8 cellular contexts compared by ENCODE assay signal in the genomic region with DNA sequence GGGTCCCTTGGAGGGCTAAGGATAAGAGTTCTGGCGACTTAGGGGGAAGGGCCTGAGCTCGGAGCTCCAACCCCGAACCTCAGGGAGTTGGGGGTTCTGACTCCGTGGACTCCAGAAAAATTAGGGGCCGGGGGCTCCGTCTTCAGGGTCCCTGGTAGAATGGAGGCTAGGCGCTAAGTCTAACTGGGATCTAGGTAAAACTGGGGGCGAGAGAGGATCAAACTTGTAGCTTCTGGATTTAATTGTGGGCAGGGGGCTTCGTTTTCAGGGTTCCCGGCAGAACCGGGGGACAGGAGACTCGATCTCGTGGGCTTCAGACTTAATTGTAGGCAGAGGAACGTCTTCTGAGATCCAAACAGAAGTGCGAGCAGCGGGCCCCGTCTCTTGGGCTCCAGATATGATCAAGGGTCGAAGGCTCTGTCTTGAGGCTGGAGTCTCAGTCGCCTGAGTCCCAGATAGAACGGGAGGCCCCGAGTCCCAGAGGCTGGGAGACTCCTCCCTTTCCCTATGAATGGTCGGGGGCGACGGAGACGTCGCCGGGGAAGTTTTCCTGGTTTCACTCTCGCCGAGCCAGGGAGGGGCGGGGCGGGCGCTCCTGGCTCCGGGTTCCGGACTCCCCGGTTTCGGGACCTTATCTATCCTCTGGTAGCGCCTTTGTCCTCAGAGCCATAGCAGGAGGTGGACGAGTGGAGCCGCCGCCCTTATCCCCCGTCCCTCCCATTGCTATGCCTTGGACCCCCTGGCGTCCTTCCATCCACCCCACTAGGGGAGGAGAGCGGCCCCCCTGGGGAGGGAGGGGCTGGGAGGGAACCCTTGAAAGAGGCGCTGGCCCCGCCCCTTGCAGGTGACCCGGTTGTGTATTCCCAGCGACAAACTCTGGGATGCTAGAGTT. TPM values are rescaled to one million over a fixed set of nuclear protein-coding genes. Genes with fewer than 3 reads are reported as not detected.
DNase-seq lines count a peak whose midpoint lies in the region; ATAC-seq and TF ChIP-seq lines count a peak whose summit lies in the region.

No MANE protein-coding gene starts in this region.

- H3K4ac ChIP-seq in IMR-90 (ENCODE audit: low read depth, low read length): peak overlapping the region; percentile 95

- H4K20me1 ChIP-seq in IMR-90 (ENCODE audit: insufficient read depth, low read length) (peaks cover 51% of the 10 kb centered on the region), neural progenitor cell (ENCODE audit: low read depth) (peaks cover 56% of the 10 kb centered on the region)

- no peak overlapping the region for H3K27ac ChIP-seq in CD4-positive, CD25-positive, alpha-beta regulatory T cell (ENCODE audit: insufficient read depth, low read length, poor library complexity, severe bottlenecking)
- H3K27ac ChIP-seq in IMR-90 (ENCODE audit: insufficient read depth, low read length): peak overlapping the region; percentile 97
- H3K27ac ChIP-seq in neural progenitor cell: peak overlapping the region; percentile 96

- peak overlapping the region; percentile 97 for H3K23ac ChIP-seq in IMR-90 (ENCODE audit: low read depth, low read length)

- peak overlapping the region; percentile 96 for H2AK5ac ChIP-seq in IMR-90 (ENCODE audit: low read depth, low read length)

- H3K4me2 ChIP-seq in IMR-90 (ENCODE audit: low read depth, low read length) (peak overlapping the region; percentile 95), neural progenitor cell (peak overlapping the region; percentile 93)

- H3K27ac Mint-ChIP-seq in CD4-positive, CD25-positive, alpha-beta regulatory T cell: peak overlapping the region in 2 of 3 donors; percentile 26 to 75
- peak overlapping the region; percentile 99 for H3K27ac Mint-ChIP-seq in neural progenitor cell

- peaks cover 8% of the 10 kb centered on the region for H3K9me1 ChIP-seq in IMR-90 (ENCODE audit: insufficient read depth, low read length)

- H2BK5ac ChIP-seq in IMR-90 (ENCODE audit: low read depth, low read length, poor library complexity, severe bottlenecking): peak overlapping the region; percentile 77

- H3K4me1 ChIP-seq in CD4-positive, CD25-positive, alpha-beta regulatory T cell (ENCODE audit: control insufficient read depth, insufficient read depth, low read length, poor library complexity, severe bottlenecking): peaks cover 35% of the 10 kb centered on the region
- peaks cover 12% of the 10 kb centered on the region for H3K4me1 ChIP-seq in IMR-90 (ENCODE audit: control insufficient read depth, insufficient read depth, low read length)
- H3K4me1 ChIP-seq in neural progenitor cell: peaks cover 22% of the 10 kb centered on the region

- H2AFZ ChIP-seq in IMR-90 (replicated peaks; ENCODE audit: low read length, poor library complexity) (peak overlapping the region; percentile 75), neural progenitor cell (replicated peaks) (no peak overlapping the region)

- peak overlapping the region; percentile 43; the same call in 1 of the 2 replicates for H4K5ac ChIP-seq in IMR-90 (ENCODE audit: low read depth, low read length)

- peaks cover 38% of the 10 kb centered on the region for H3F3A ChIP-seq in neural progenitor cell (ENCODE audit: low read depth)

- no peak for TF ChIP-seq RAD21 in IMR-90 (IDR thresholded peaks at IDR 0.05; ENCODE audit: low read length)

- no peak overlapping the region for H3K4me3 ChIP-seq in CD4-positive, CD25-positive, alpha-beta regulatory T cell (ENCODE audit: low read depth, low read length)
- peak overlapping the region; percentile 97 for H3K4me3 ChIP-seq in IMR-90 (ENCODE audit: insufficient read depth, low read depth, low read length)
- H3K4me3 ChIP-seq in neural progenitor cell: peak overlapping the region; percentile 95

- peaks cover 4% of the 10 kb centered on the region for H3K36me3 Mint-ChIP-seq in CD4-positive, CD25-positive, alpha-beta regulatory T cell
- peaks cover 3% of the 10 kb centered on the region for H3K36me3 Mint-ChIP-seq in neural progenitor cell

- TF ChIP-seq CTCF in IMR-90 (conservative IDR thresholded peaks at IDR 0.05; ENCODE audit: low read depth, low read length) (no peak), neural progenitor cell (IDR thresholded peaks at IDR 0.05) (no peak)

- H3K56ac ChIP-seq in IMR-90 (ENCODE audit: extremely low read depth, insufficient read depth, low read length): peak overlapping the region; percentile 93

- peak overlapping the region; percentile 18 to 88 (median 83) for H3K4me3 Mint-ChIP-seq in CD4-positive, CD25-positive, alpha-beta regulatory T cell
- peak overlapping the region; percentile 93 for H3K4me3 Mint-ChIP-seq in neural progenitor cell

- peak overlapping the region; percentile 82 for H3K18ac ChIP-seq in IMR-90 (ENCODE audit: low read depth, low read length)

- H3K9ac ChIP-seq in IMR-90 (ENCODE audit: low read depth, low read length) (peak overlapping the region; percentile 100), neural progenitor cell (peak overlapping the region; percentile 92)

- peaks cover 0 to 50% of the 10 kb centered on the region in 2 experiments; a peak in 2 of 4 replicates for H3K79me1 ChIP-seq in IMR-90 (ENCODE audit: low read depth in 1 of 2, low read length in 2 of 2)

- no peaks in the 10 kb centered on the region for H3K36me3 ChIP-seq in CD4-positive, CD25-positive, alpha-beta regulatory T cell (ENCODE audit: control insufficient read depth, insufficient read depth, low read length)
- peaks cover 5% of the 10 kb centered on the region; the same call in 1 of the 2 replicates for H3K36me3 ChIP-seq in IMR-90 (ENCODE audit: control insufficient read depth, insufficient read depth, low read length)
- no peaks in the 10 kb centered on the region for H3K36me3 ChIP-seq in neural progenitor cell

- peak overlapping the region; percentile 67 for H2AK9ac ChIP-seq in IMR-90 (replicated peaks; ENCODE audit: low read depth, low read length, poor library complexity)

- H2BK15ac ChIP-seq in IMR-90 (ENCODE audit: low read depth, low read length): 0 out of 3 replicates have a peak overlapping the region, but pooled peaks have one; percentile 63

- H4K8ac ChIP-seq in IMR-90 (ENCODE audit: low read depth in 2 of 2, low read length in 2 of 2): peak overlapping the region; percentile 36 to 80; a peak in 3 of 4 replicates

- peaks cover 0 to 3% (median 0%) of the 10 kb centered on the region in 7 donors for H3K9me3 Mint-ChIP-seq in CD4-positive, CD25-positive, alpha-beta regulatory T cell
- no peaks in the 10 kb centered on the region for H3K9me3 Mint-ChIP-seq in neural progenitor cell

- H3K79me2 ChIP-seq in neural progenitor cell (ENCODE audit: low read depth): peaks cover 63% of the 10 kb centered on the region

- peak overlapping the region; percentile 86 for H4K91ac ChIP-seq in IMR-90 (ENCODE audit: insufficient read depth, low read depth, low read length)

- H2BK20ac ChIP-seq in IMR-90 (ENCODE audit: low read depth, low read length): no peak overlapping the region

- H3K14ac ChIP-seq in IMR-90 (replicated peaks; ENCODE audit: low read depth, low read length): peak overlapping the region; percentile 98

- BruUV-seq in IMR-90 (replicated peaks; lab: Mats Ljungman, UMichigan): TSS peak; percentile 37

- peak overlapping the region; percentile 72; the same call in 1 of the 2 replicates for H2BK120ac ChIP-seq in IMR-90 (ENCODE audit: low read depth, low read length)

- H3K27me3 Mint-ChIP-seq in CD4-positive, CD25-positive, alpha-beta regulatory T cell: peaks cover 54% of the 10 kb centered on the region
- H3K27me3 Mint-ChIP-seq in neural progenitor cell (ENCODE audit: insufficient read depth, low read depth): no peaks in the 10 kb centered on the region

- POLR2A ChIA-PET in IMR-90 (lab: Charles Lee; ENCODE audit: unreplicated experiment): interaction anchor here (0.5 kb wide), 1 partner anchor 1178 kb away, joined by 11 read pairs; the partner anchor contains the start of gene PLAUR

- no peak for ATAC-seq in CD4-positive, CD25-positive, alpha-beta regulatory T cell (ENCODE audit: low read depth in 2 of 2)
- ATAC-seq in IMR-90 (ENCODE audit: low read depth): peak; percentile 15
- ATAC-seq in GM21619 (IDR thresholded peaks at IDR 0.05; ENCODE audit: unreplicated experiment): no peak
- ATAC-seq in HG03175 (IDR thresholded peaks at IDR 0.05; ENCODE audit: unreplicated experiment): no peak

- peak; percentile 92 for TF ChIP-seq POLR2A in IMR-90 (IDR thresholded peaks at IDR 0.05; ENCODE audit: low read depth, low read length)

- 1% methylated on average over 20 of the region's 47 CpGs; no CpG with 5 or more reads in 1 of the 2 experiments for WGBS in IMR-90 (ENCODE audit: extremely low coverage in 2 of 2, insufficient read length in 1 of 2), 2 experiments

- H3K27me3 ChIP-seq in CD4-positive, CD25-positive, alpha-beta regulatory T cell (ENCODE audit: control insufficient read depth, insufficient read depth, low read length): peaks cover 5% of the 10 kb centered on the region
- H3K27me3 ChIP-seq in IMR-90 (ENCODE audit: control insufficient read depth, insufficient read depth, low read length) (no peaks in the 10 kb centered on the region), neural progenitor cell (no peaks in the 10 kb centered on the region)

- dilution Hi-C loops in IMR-90 (cut with HindIII; ENCODE audit: low sequenced_read_pairs, unreplicated experiment): no loop called here

- CTCF ChIA-PET in IMR-90 (lab: Yijun Ruan, JAX): no interaction called here

- intact Hi-C loops in IMR-90 (cut with micrococcal nuclease): loop anchor here (2.0 to 5.0 kb wide), 2 partner anchors 43 to 275 kb away; partner anchors contain the start of gene TOMM40

- no peaks in the 10 kb centered on the region for H3K9me3 ChIP-seq in CD4-positive, CD25-positive, alpha-beta regulatory T cell (ENCODE audit: control insufficient read depth in 2 of 2, low read length in 2 of 2)
- no peaks in the 10 kb centered on the region for H3K9me3 ChIP-seq in IMR-90 (ENCODE audit: control insufficient read depth, insufficient read depth, low read length)
- no peaks in the 10 kb centered on the region for H3K9me3 ChIP-seq in neural progenitor cell (ENCODE audit: low read depth)

- no peak for DNase-seq in CD4-positive, CD25-positive, alpha-beta regulatory T cell
- DNase-seq in IMR-90 (peak; percentile 58), foreskin melanocyte (peak; percentile 20), neural progenitor cell (ENCODE audit: low spot score) (peak; percentile 75), germinal center (ENCODE audit: low spot score) (no peak)
- DNase-seq in activated T-cell treated with anti-CD3 and anti-CD28 coated beads, Interleukin-2, amount 50 U/mL, for 48 hours: peak; percentile 22 to 23

- H3K4me1 Mint-ChIP-seq in CD4-positive, CD25-positive, alpha-beta regulatory T cell: peaks cover 8 to 21% (median 15%) of the 10 kb centered on the region in 4 donors
- peaks cover 26% of the 10 kb centered on the region for H3K4me1 Mint-ChIP-seq in neural progenitor cell

- in situ Hi-C loops in IMR-90 (cut with MboI; ENCODE audit: low sequenced_read_pairs): no loop called here

RNA-seq across cellular contexts. Expression of gene NECTIN2, which starts 1.3 kb away (rescaled TPM):
- total RNA-seq in CD4-positive, CD25-positive, alpha-beta regulatory T cell: 1.1 TPM
- not detected for polyA plus RNA-seq in CD4-positive, CD25-positive, alpha-beta regulatory T cell
- 77.8 and 78.0 TPM in 2 replicates for total RNA-seq in IMR-90 (2012; rRNA removed)
- 169 and 170 TPM in 2 replicates for polyA plus RNA-seq in IMR-90 (2012; rRNA removed)
- 191 and 192 TPM in 2 replicates for polyA plus RNA-seq in IMR-90 (2012; cell fraction: cytosol; rRNA removed)
- polyA plus RNA-seq in IMR-90 (2012; cell fraction: nucleus; rRNA removed; ENCODE audit: low replicate concordance): 109 and 133 TPM in 2 replicates
- total RNA-seq in neural progenitor cell (ENCODE audit: low replicate concordance): 54.2 and 210 TPM in 2 replicates

RNA-seq across cellular contexts. Expression of gene BCAM, which starts 38.5 kb away (rescaled TPM):
- total RNA-seq in CD4-positive, CD25-positive, alpha-beta regulatory T cell: not detected
- not detected for polyA plus RNA-seq in CD4-positive, CD25-positive, alpha-beta regulatory T cell
- total RNA-seq in IMR-90 (2012; rRNA removed): 2.3 and 2.8 TPM in 2 replicates
- 27.5 and 35.7 TPM in 2 replicates for polyA plus RNA-seq in IMR-90 (2012; rRNA removed)
- 50.8 and 71.8 TPM in 2 replicates for polyA plus RNA-seq in IMR-90 (2012; cell fraction: cytosol; rRNA removed)
- 52.3 and 108 TPM in 2 replicates for polyA plus RNA-seq in IMR-90 (2012; cell fraction: nucleus; rRNA removed; ENCODE audit: low replicate concordance)
- 7.1 and 16.9 TPM in 2 replicates for total RNA-seq in neural progenitor cell (ENCODE audit: low replicate concordance)

RNA-seq across cellular contexts. Expression of gene TOMM40, which starts 43.7 kb away (rescaled TPM):
- total RNA-seq in CD4-positive, CD25-positive, alpha-beta regulatory T cell: 26.4 TPM
- 10 to 100 TPM; 22.8 to 27.8 (median 24.8) TPM for polyA plus RNA-seq in CD4-positive, CD25-positive, alpha-beta regulatory T cell
- total RNA-seq in IMR-90 (2012; rRNA removed) (51.4 and 54.8 TPM in 2 replicates), neural progenitor cell (ENCODE audit: low replicate concordance) (30.1 and 110 TPM in 2 replicates)
- 62.6 and 71.9 TPM in 2 replicates for polyA plus RNA-seq in IMR-90 (2012; rRNA removed)
- polyA plus RNA-seq in IMR-90 (2012; cell fraction: cytosol; rRNA removed): 33.4 and 81.9 TPM in 2 replicates
- 31.9 and 65.2 TPM in 2 replicates for polyA plus RNA-seq in IMR-90 (2012; cell fraction: nucleus; rRNA removed; ENCODE audit: low replicate concordance)

RNA-seq across cellular contexts. Expression of gene APOE, which starts 58.2 kb away (rescaled TPM):
- total RNA-seq in CD4-positive, CD25-positive, alpha-beta regulatory T cell: 1.4 TPM
- not detected for polyA plus RNA-seq in CD4-positive, CD25-positive, alpha-beta regulatory T cell
- total RNA-seq in IMR-90 (2012; rRNA removed) (0.18 TPM in 1 of 2 replicates, not detected in the other), neural progenitor cell (ENCODE audit: low replicate concordance) (195 and 530 TPM in 2 replicates)
- polyA plus RNA-seq in IMR-90 (2012; rRNA removed): 2.0 and 2.5 TPM in 2 replicates
- 5.1 and 12.1 TPM in 2 replicates for polyA plus RNA-seq in IMR-90 (2012; cell fraction: cytosol; rRNA removed)
- polyA plus RNA-seq in IMR-90 (2012; cell fraction: nucleus; rRNA removed; ENCODE audit: low replicate concordance): 6.2 and 7.9 TPM in 2 replicates

Comparison
In these comparisons a context has a peak if more than half of its experiments do, and no peak if none do; other contexts are left out.
1. DNase-seq: peak in IMR-90 (single experiment), activated T-cell treated with anti-CD3 and anti-CD28 coated beads, Interleukin-2, amount 50 U/mL, for 48 hours (2 of 2), foreskin melanocyte (single experiment) and neural progenitor cell (single experiment); none in CD4-positive, CD25-positive, alpha-beta regulatory T cell (0 of 3) and germinal center (single experiment).
2. RNA of gene NECTIN2, which starts 1.3 kb away (total RNA-seq): 77.8 to 78.0 TPM in IMR-90 and 54.2 to 210 TPM in neural progenitor cell; 1.1 TPM in CD4-positive, CD25-positive, alpha-beta regulatory T cell (single experiment); every median in the first group is over 10 times any median in the second.